ENCODE assay signal across 22 cellular contexts in genomic region chr17:39147221-39148185, GRCh38. TPM values are rescaled to one million over a fixed set of nuclear protein-coding genes. Genes with fewer than 3 reads are reported as not detected.
A peak's percentile ranks its signal among the peaks of the same experiment; 100 is the strongest.
DNase-seq lines count a peak whose midpoint lies in the region; ATAC-seq, FAIRE-seq and TF ChIP-seq lines count a peak whose summit lies in the region.
"Had no signal": no experiment of that assay in that cellular context is flagged by ENCODE, and none has a peak within 500 bp of the region (broad histone marks: within the 10 kb centered on the region; RNA-seq: fewer than 3 reads in every experiment).

No MANE protein-coding gene starts in this region.

- no peak for TF ChIP-seq EP300 in K562 (IDR thresholded peaks at IDR 0.05; ENCODE audit: low read length)

- H3K4me2 ChIP-seq in K562 (ENCODE audit: insufficient read depth, low read length) (no peak overlapping the region), osteoblast (ENCODE audit: insufficient read depth, low read length) (no peak overlapping the region)
- H3K4me2 ChIP-seq: KMS-11 had no signal

- H3K27me3 ChIP-seq in K562 (ENCODE audit: control insufficient read depth in 2 of 2, insufficient read depth in 2 of 2, low read length in 2 of 2) (peaks cover 8 to 48% of the 10 kb centered on the region in 2 experiments), osteoblast (ENCODE audit: insufficient read depth, low read length) (peaks cover 34% of the 10 kb centered on the region)

- no peaks in the 10 kb centered on the region for H3K9me1 ChIP-seq in K562 (ENCODE audit: control insufficient read depth, insufficient read depth, low read length)

- no peaks in the 10 kb centered on the region for H3K9me3 ChIP-seq in ES-I3 (ENCODE audit: control insufficient read depth, insufficient read depth, low read length)
- no peaks in the 10 kb centered on the region for H3K9me3 ChIP-seq in K562 (replicated peaks; ENCODE audit: control insufficient read depth, insufficient read depth, low read depth, low read length)
- H3K9me3 ChIP-seq in osteoblast (ENCODE audit: low read depth, low read length), result no peaks in the 10 kb centered on the region
- H3K9me3 ChIP-seq: SJSA1 had no signal

- POLR2A ChIA-PET in K562 (lab: Yijun Ruan, JAX), result interaction anchor here (1.1 kb wide), 2 partner anchors 96 to 133 kb away, joined by 3 to 5 read pairs; no protein-coding TSS in a partner anchor

- TF ChIP-seq CTCF in K562 (IDR thresholded peaks at IDR 0.05 in 2 of 3, conservative IDR thresholded peaks at IDR 0.05 in 1 of 3; ENCODE audit: insufficient read depth in 2 of 3, low read depth in 1 of 3, low read length in 3 of 3) (no peak), osteoblast (IDR thresholded peaks at IDR 0.05; ENCODE audit: extremely low read depth, low read depth, low read length) (no peak)

- BruUV-seq in K562 (replicated peaks; lab: Mats Ljungman, UMichigan), result no TSS peak

- no peak overlapping the region for H2AFZ ChIP-seq in K562 (ENCODE audit: low read depth, low read length)
- no peak overlapping the region for H2AFZ ChIP-seq in osteoblast (ENCODE audit: low read length)

- FAIRE-seq in K562 (lab: Jason Lieb, UNC), result peak; percentile 73
- FAIRE-seq: GM19239 had no signal

- DNase-seq in Right ventricle myocardium superior (peak; percentile 38), Right ventricle myocardium inferior (ENCODE audit: missing footprints) (no peak), K562 (ENCODE audit: extremely low read depth in 1 of 4, low spot score in 3 of 4) (no peak), osteoblast (ENCODE audit: insufficient read length, low spot score, missing footprints) (peak; percentile 64), HuH-7 (ENCODE audit: low spot score) (no peak)
- DNase-seq: COR-L47; DMS153; HCEC 1CT; NCI-H187; NCI-H526 treated with DMSO at 0.1 percent for 48 hours; NK-92 treated with Interleukin-12 subunit alpha and Interleukin-12 subunit beta, amount 100 ng/mL, for 24 hours; PC-3 had no signal

- intact Hi-C loops in Right ventricle myocardium superior (cut with DNase I), result no loop called here
- intact Hi-C loops in Right ventricle myocardium inferior (cut with DNase I), result loop anchor here (5.0 kb wide), 1 partner anchor 50 kb away; no protein-coding TSS in a partner anchor
- intact Hi-C loops in K562 (cut with micrococcal nuclease), result no loop called here

- H3K36me3 ChIP-seq in ES-I3 (ENCODE audit: insufficient read depth, low read length) (no peaks in the 10 kb centered on the region), K562 (ENCODE audit: control insufficient read depth, insufficient read depth, low read length) (no peaks in the 10 kb centered on the region), osteoblast (ENCODE audit: insufficient read depth, low read length) (no peaks in the 10 kb centered on the region)
- H3K36me3 ChIP-seq: SJSA1 had no signal

- in situ Hi-C loops in K562 (cut with MboI), result loop anchor here (5.0 kb wide), 1 partner anchor 160 kb away; no protein-coding TSS in a partner anchor

- no peak for ATAC-seq in Right ventricle myocardium superior (ENCODE audit: poor library complexity)
- ATAC-seq in Right ventricle myocardium inferior, result no peak
- ATAC-seq in K562, result peak; percentile 61
- ATAC-seq in HG02840 (IDR thresholded peaks at IDR 0.05; ENCODE audit: low FRiP score, unreplicated experiment), result no peak
- no peak for ATAC-seq in GM19351 (IDR thresholded peaks at IDR 0.05; ENCODE audit: unreplicated experiment)
- ATAC-seq: PC-3 had no signal

- no peak for TF ChIP-seq POLR2A in K562 (conservative IDR thresholded peaks at IDR 0.05)

- H3K9ac ChIP-seq in ES-I3 (ENCODE audit: low read depth, low read length) (peak overlapping the region; percentile 12; the same call in 1 of the 2 replicates), K562 (ENCODE audit: insufficient read depth in 1 of 2, low read depth in 2 of 2, low read length in 2 of 2) (no peak overlapping the region; a peak in 1 of 4 replicates)
- H3K9ac ChIP-seq: KMS-11 had no signal

- TF ChIP-seq RAD21 in K562 (CRISPR knock-in tag; conservative IDR thresholded peaks at IDR 0.05 in 1 of 2, IDR thresholded peaks at IDR 0.05 in 1 of 2), result no peak

- H4K20me1 ChIP-seq in K562 (replicated peaks; ENCODE audit: control insufficient read depth, insufficient read depth, low read length) (no peaks in the 10 kb centered on the region), osteoblast (ENCODE audit: insufficient read depth, low read length) (no peaks in the 10 kb centered on the region)

- H3K27ac ChIP-seq in K562 (ENCODE audit: extremely low read depth, low read depth, low read length) (no peak overlapping the region), osteoblast (ENCODE audit: low read depth, low read length) (no peak overlapping the region)
- H3K27ac ChIP-seq: C4-2B, KMS-11, RWPE1, SJSA1 had no signal

- 0% methylated on average over 13 of the region's 13 CpGs for WGBS in K562 (ENCODE audit: insufficient coverage, low coverage, missing lambda C conversion rate)

- H3K4me3 ChIP-seq in K562, result no peak overlapping the region
- no peak overlapping the region for H3K4me3 ChIP-seq in osteoblast (ENCODE audit: insufficient read depth, low read length)
- H3K4me3 ChIP-seq: SJSA1 had no signal

- CTCF ChIA-PET in K562 (lab: Yijun Ruan, JAX; ENCODE audit: low intra/inter-chr PET ratio), result no interaction called here

- H3K4me1 ChIP-seq in ES-I3 (ENCODE audit: insufficient read depth, low read length) (no peaks in the 10 kb centered on the region; the same call in 1 of the 2 replicates), K562 (replicated peaks in 1 of 2; ENCODE audit: control insufficient read depth in 2 of 2, insufficient read depth in 2 of 2, low read length in 2 of 2) (peaks cover 5 to 18% of the 10 kb centered on the region in 2 experiments; a peak in 2 of 5 replicates), osteoblast (ENCODE audit: insufficient read depth, low read length) (peaks cover 5% of the 10 kb centered on the region)
- H3K4me1 ChIP-seq: SJSA1 had no signal

- no peaks in the 10 kb centered on the region for H3K79me2 ChIP-seq in K562 (ENCODE audit: control insufficient read depth, insufficient read depth, low read length)
- H3K79me2 ChIP-seq in osteoblast (ENCODE audit: insufficient read depth, low read length), result no peaks in the 10 kb centered on the region

RNA-seq across cellular contexts. Expression of gene PLXDC1, which starts 3.9 kb away (rescaled TPM):
- total RNA-seq in Right ventricle myocardium superior, result 14.1 TPM
- total RNA-seq in Right ventricle myocardium inferior, result 19.3 TPM
- not detected in 2 replicates for total RNA-seq in K562 (2011; cell fraction: chromatin; rRNA removed; ENCODE audit: low replicate concordance)
- not detected in 2 replicates for total RNA-seq in K562 (2011; cell fraction: nucleolus; rRNA removed)
- not detected in 2 replicates for total RNA-seq in K562 (2011; cell fraction: nucleoplasm; rRNA removed)
- not detected in 2 replicates for total RNA-seq in K562 (2014; rRNA removed)
- total RNA-seq in K562 (2014; rRNA removed; fragmentation: Illumina TruSeq; extraction: Trizol), result not detected in 2 replicates
- total RNA-seq in K562 (2015; rRNA removed; fragmentation: Illumina TruSeq; extraction: Trizol), result not detected in 2 replicates
- not detected in 2 replicates for total RNA-seq in K562 (2021)
- 0.11 TPM in 1 of 2 replicates, not detected in the other for polyA plus RNA-seq in K562 (2011; rRNA removed)
- not detected in 2 replicates for polyA plus RNA-seq in K562 (2011; cell fraction: cytosol; rRNA removed)
- polyA plus RNA-seq in K562 (2011; cell fraction: nucleus; rRNA removed), result 0.21 and 0.29 TPM in 2 replicates
- polyA plus RNA-seq in K562 (2012), result 0.01 and 0.03 TPM in 2 replicates
- polyA plus RNA-seq in K562 (2014; fragmentation: Illumina TruSeq; extraction: Trizol), result not detected in 2 replicates
- polyA plus RNA-seq in K562 (2014; fragmentation: Nextera tagmentation; extraction: Ambion mirVana), result not detected
- not detected in 2 replicates for polyA plus RNA-seq in K562 (2014; rRNA removed)
- polyA minus RNA-seq in K562 (2011; rRNA and poly(A)+ RNA removed), result not detected in 2 replicates
- not detected in 2 replicates for polyA minus RNA-seq in K562 (2011; cell fraction: cytosol; rRNA and poly(A)+ RNA removed)
- polyA minus RNA-seq in K562 (2011; cell fraction: nucleus; rRNA and poly(A)+ RNA removed), result not detected in 2 replicates
- total RNA-seq in osteoblast, result 2.9 and 3.8 TPM in 2 replicates
- total RNA-seq: PC-3, SJSA1 had no signal

RNA-seq across cellular contexts. Expression of gene ARL5C, which starts 18.5 kb away (rescaled TPM):
- not detected for total RNA-seq in Right ventricle myocardium superior
- not detected for total RNA-seq in Right ventricle myocardium inferior
- 0.16 TPM in 1 of 2 replicates, not detected in the other for total RNA-seq in K562 (2011; cell fraction: chromatin; rRNA removed; ENCODE audit: low replicate concordance)
- total RNA-seq in K562 (2011; cell fraction: nucleolus; rRNA removed), result not detected in 2 replicates
- total RNA-seq in K562 (2011; cell fraction: nucleoplasm; rRNA removed), result not detected in 2 replicates
- not detected in 2 replicates for total RNA-seq in K562 (2014; rRNA removed)
- total RNA-seq in K562 (2014; rRNA removed; fragmentation: Illumina TruSeq; extraction: Trizol), result not detected in 2 replicates
- not detected in 2 replicates for total RNA-seq in K562 (2015; rRNA removed; fragmentation: Illumina TruSeq; extraction: Trizol)
- total RNA-seq in K562 (2021), result not detected in 2 replicates
- not detected in 2 replicates for polyA plus RNA-seq in K562 (2011; rRNA removed)
- polyA plus RNA-seq in K562 (2011; cell fraction: cytosol; rRNA removed), result not detected in 2 replicates
- polyA plus RNA-seq in K562 (2011; cell fraction: nucleus; rRNA removed), result not detected in 2 replicates
- polyA plus RNA-seq in K562 (2012), result not detected in 2 replicates
- not detected in 2 replicates for polyA plus RNA-seq in K562 (2014; fragmentation: Illumina TruSeq; extraction: Trizol)
- not detected for polyA plus RNA-seq in K562 (2014; fragmentation: Nextera tagmentation; extraction: Ambion mirVana)
- not detected in 2 replicates for polyA plus RNA-seq in K562 (2014; rRNA removed)
- not detected in 2 replicates for polyA minus RNA-seq in K562 (2011; rRNA and poly(A)+ RNA removed)
- not detected in 2 replicates for polyA minus RNA-seq in K562 (2011; cell fraction: cytosol; rRNA and poly(A)+ RNA removed)
- polyA minus RNA-seq in K562 (2011; cell fraction: nucleus; rRNA and poly(A)+ RNA removed), result not detected in 2 replicates
- total RNA-seq in osteoblast, result not detected in 2 replicates
- total RNA-seq: A673, M059J, PC-3, SJSA1 had no signal

RNA-seq across cellular contexts. Expression of gene CACNB1, which starts 50.0 kb away (rescaled TPM):
- total RNA-seq in Right ventricle myocardium superior, result 4.6 TPM
- 7.4 TPM for total RNA-seq in Right ventricle myocardium inferior
- total RNA-seq in K562 (2011; cell fraction: chromatin; rRNA removed; ENCODE audit: low replicate concordance), result 38.1 and 87.3 TPM in 2 replicates
- 39.5 and 41.0 TPM in 2 replicates for total RNA-seq in K562 (2011; cell fraction: nucleolus; rRNA removed)
- 40.0 and 54.4 TPM in 2 replicates for total RNA-seq in K562 (2011; cell fraction: nucleoplasm; rRNA removed)
- 2.2 and 3.7 TPM in 2 replicates for total RNA-seq in K562 (2014; rRNA removed)
- total RNA-seq in K562 (2014; rRNA removed; fragmentation: Illumina TruSeq; extraction: Trizol), result 2.6 and 3.6 TPM in 2 replicates
- total RNA-seq in K562 (2015; rRNA removed; fragmentation: Illumina TruSeq; extraction: Trizol), result 1.7 and 2.0 TPM in 2 replicates
- 6.7 and 7.4 TPM in 2 replicates for total RNA-seq in K562 (2021)
- polyA plus RNA-seq in K562 (2011; rRNA removed), result 3.0 and 3.2 TPM in 2 replicates
- polyA plus RNA-seq in K562 (2011; cell fraction: cytosol; rRNA removed), result 1.5 and 3.4 TPM in 2 replicates
- 10.8 and 29.9 TPM in 2 replicates for polyA plus RNA-seq in K562 (2011; cell fraction: nucleus; rRNA removed)
- 2.1 and 2.9 TPM in 2 replicates for polyA plus RNA-seq in K562 (2012)
- polyA plus RNA-seq in K562 (2014; fragmentation: Illumina TruSeq; extraction: Trizol), result 3.0 and 3.6 TPM in 2 replicates
- polyA plus RNA-seq in K562 (2014; fragmentation: Nextera tagmentation; extraction: Ambion mirVana), result under 1 TPM; 0.08 to 0.18 TPM
- polyA plus RNA-seq in K562 (2014; rRNA removed), result 3.7 and 4.6 TPM in 2 replicates
- polyA minus RNA-seq in K562 (2011; rRNA and poly(A)+ RNA removed), result 8.4 and 16.2 TPM in 2 replicates
- 2.5 and 5.3 TPM in 2 replicates for polyA minus RNA-seq in K562 (2011; cell fraction: cytosol; rRNA and poly(A)+ RNA removed)
- polyA minus RNA-seq in K562 (2011; cell fraction: nucleus; rRNA and poly(A)+ RNA removed), result 8.2 and 16.4 TPM in 2 replicates
- 5.8 and 7.4 TPM in 2 replicates for total RNA-seq in osteoblast

RNA-seq across cellular contexts. Expression of gene RPL19, which starts 52.6 kb away (rescaled TPM):
- total RNA-seq in Right ventricle myocardium superior (934 TPM), Right ventricle myocardium inferior (1,018 TPM), K562 (2014; rRNA removed) (3,823 and 4,254 TPM in 2 replicates), K562 (2014; rRNA removed; fragmentation: Illumina TruSeq; extraction: Trizol) (2,411 and 3,109 TPM in 2 replicates), K562 (2015; rRNA removed; fragmentation: Illumina TruSeq; extraction: Trizol) (3,681 and 3,727 TPM in 2 replicates), K562 (2021) (2,367 and 2,508 TPM in 2 replicates), osteoblast (1,279 and 1,302 TPM in 2 replicates)
- total RNA-seq in K562 (2011; cell fraction: chromatin; rRNA removed; ENCODE audit: low replicate concordance), result 162 and 216 TPM in 2 replicates
- 446 and 472 TPM in 2 replicates for total RNA-seq in K562 (2011; cell fraction: nucleolus; rRNA removed)
- total RNA-seq in K562 (2011; cell fraction: nucleoplasm; rRNA removed), result 512 and 741 TPM in 2 replicates
- polyA plus RNA-seq in K562 (2011; rRNA removed) (1,550 and 2,263 TPM in 2 replicates), K562 (2014; fragmentation: Illumina TruSeq; extraction: Trizol) (4,063 and 4,614 TPM in 2 replicates), K562 (2014; fragmentation: Nextera tagmentation; extraction: Ambion mirVana) (1,000 to 10,000 TPM; 3,604 to 4,229 TPM), K562 (2014; rRNA removed) (3,808 and 3,851 TPM in 2 replicates)
- 1,909 and 2,489 TPM in 2 replicates for polyA plus RNA-seq in K562 (2011; cell fraction: cytosol; rRNA removed)
- polyA plus RNA-seq in K562 (2011; cell fraction: nucleus; rRNA removed), result 662 and 945 TPM in 2 replicates
- 2,279 and 3,326 TPM in 2 replicates for polyA plus RNA-seq in K562 (2012)
- polyA minus RNA-seq in K562 (2011; rRNA and poly(A)+ RNA removed), result 920 and 1,322 TPM in 2 replicates
- 617 and 787 TPM in 2 replicates for polyA minus RNA-seq in K562 (2011; cell fraction: cytosol; rRNA and poly(A)+ RNA removed)
- 123 and 152 TPM in 2 replicates for polyA minus RNA-seq in K562 (2011; cell fraction: nucleus; rRNA and poly(A)+ RNA removed)

Comparison
In these comparisons a context has a peak if more than half of its experiments do, and no peak if none do; other contexts are left out.
1. DNase-seq: peak in Right ventricle myocardium superior (single experiment) and osteoblast (single experiment); none in Right ventricle myocardium inferior (single experiment), K562 (0 of 4) and HuH-7 (single experiment).